Comparison of ENCODE assay signal across 21 cellular contexts in the genomic region with DNA sequence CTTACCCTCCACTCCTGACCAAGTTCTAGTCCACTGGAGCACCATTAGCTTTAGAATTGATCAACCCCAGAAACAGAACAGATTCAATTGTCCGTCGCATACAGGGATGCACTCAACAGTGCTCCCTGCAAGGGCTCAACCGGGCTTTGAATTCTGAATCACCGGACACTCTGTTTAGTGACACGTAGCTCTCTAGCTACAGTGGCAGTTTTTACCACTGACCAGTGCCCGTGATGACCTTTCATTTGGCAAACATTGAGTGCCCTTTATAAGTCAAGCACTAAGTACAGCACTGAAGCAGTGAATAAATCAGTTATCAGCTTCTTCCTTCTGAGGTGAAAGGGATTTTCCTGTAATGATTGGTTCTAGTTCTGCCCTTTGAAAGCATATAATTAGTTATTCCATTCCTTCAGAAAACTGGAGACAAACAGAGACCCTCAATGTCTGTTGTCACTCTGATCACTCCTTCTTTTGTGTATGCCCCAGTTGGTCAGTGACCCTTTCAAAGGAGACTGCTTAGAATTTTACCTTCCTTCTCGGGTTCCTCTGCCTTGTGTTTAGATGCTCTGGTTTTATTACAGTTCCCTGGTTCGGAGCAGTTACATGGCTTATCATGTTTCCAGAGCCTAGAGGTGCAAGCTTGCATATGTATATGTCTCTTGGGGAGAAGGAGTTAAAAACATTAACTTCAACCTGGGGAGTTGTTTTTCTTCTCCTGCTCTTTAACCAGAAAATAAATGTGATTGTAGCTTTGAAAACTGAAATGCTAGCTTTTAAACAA.
DNase-seq lines count a peak whose midpoint lies in the region; ATAC-seq and TF ChIP-seq lines count a peak whose summit lies in the region.
"Had no signal": no experiment of that assay in that cellular context is flagged by ENCODE, and none has a peak within 500 bp of the region (broad histone marks: within the 10 kb centered on the region; RNA-seq: fewer than 3 reads in every experiment).

No MANE protein-coding gene starts in this region.

- H3K27ac Mint-ChIP-seq in nephron progenitor cell = peak overlapping the region; percentile 91
- H3K27ac Mint-ChIP-seq: CD8-positive, alpha-beta T cell had no signal

- H3K4me1 ChIP-seq in HUES48 (ENCODE audit: control insufficient read depth, insufficient read depth, low read length) = 0 out of 2 replicates have a peak, but pooled peaks cover 5% of the 10 kb centered on the region
- peaks cover 10% of the 10 kb centered on the region for H3K4me1 ChIP-seq in vagina
- H3K4me1 ChIP-seq: A549, Caco-2 had no signal

- H3K4me3 Mint-ChIP-seq in nephron progenitor cell = peak overlapping the region; percentile 10
- H3K4me3 Mint-ChIP-seq: CD8-positive, alpha-beta T cell had no signal

- intact Hi-C loops in vagina (cut with DNase I) = no loop called here

- TF ChIP-seq CTCF in nephron progenitor cell (IDR thresholded peaks at IDR 0.05) = no peak
- TF ChIP-seq CTCF in vagina (IDR thresholded peaks at IDR 0.05) = no peak

- H3K9ac ChIP-seq in HUES48 (ENCODE audit: low read depth, low read length) = no peak overlapping the region

- no peaks in the 10 kb centered on the region for H3K9me3 ChIP-seq in HUES48 (ENCODE audit: control insufficient read depth, insufficient read depth, low read length)
- no peaks in the 10 kb centered on the region for H3K9me3 ChIP-seq in vagina
- H3K9me3 ChIP-seq: Caco-2 had no signal

- H3K36me3 ChIP-seq in HUES48 (ENCODE audit: control insufficient read depth, insufficient read depth, low read length) (no peaks in the 10 kb centered on the region), vagina (no peaks in the 10 kb centered on the region)

- no peaks in the 10 kb centered on the region for H3K9me3 Mint-ChIP-seq in nephron progenitor cell
- H3K9me3 Mint-ChIP-seq: CD8-positive, alpha-beta T cell had no signal

- H3K4me1 Mint-ChIP-seq in nephron progenitor cell = peaks cover 51% of the 10 kb centered on the region

- H3K36me3 Mint-ChIP-seq in nephron progenitor cell (ENCODE audit: low read depth) = no peaks in the 10 kb centered on the region
- H3K36me3 Mint-ChIP-seq: CD8-positive, alpha-beta T cell had no signal

- no peak for TF ChIP-seq POLR2A in vagina (IDR thresholded peaks at IDR 0.05)

- H3K4me3 ChIP-seq in HUES48 (ENCODE audit: low read depth, low read length) (no peak overlapping the region), vagina (no peak overlapping the region)
- H3K4me3 ChIP-seq: A549, K562 had no signal

- no peak for DNase-seq in caudate nucleus (lab: John Stamatoyannopoulos, UW)
- DNase-seq in nephron progenitor cell = no peak
- DNase-seq in vagina (ENCODE audit: extremely low spot score in 2 of 2) = no peak
- DNase-seq in NCI-H187 (lab: John Stamatoyannopoulos, UW) = no peak
- no peak for DNase-seq in HCEC 1CT
- DNase-seq: Caco-2; CD8-positive, alpha-beta T cell; MV-4-11; NCI-H1105; NCI-H1436 treated with DMSO at 0.1 percent for 48 hours; NCI-H1930; NCI-H2107; NCI-H446 treated with DMSO at 0.1 percent for 48 hours; NCI-H526 treated with DMSO at 0.1 percent for 48 hours; SHP77 treated with DMSO at 0.1 percent for 48 hours had no signal

- no peak for ATAC-seq in GM19351 (IDR thresholded peaks at IDR 0.05; ENCODE audit: unreplicated experiment)
- ATAC-seq: A549; CD8-positive, alpha-beta T cell; K562; Panc1 had no signal

- H3K27ac ChIP-seq in HUES48 (ENCODE audit: low read depth, low read length) (peak overlapping the region; percentile 25), caudate nucleus (ENCODE audit: low read depth, low read length) (peak overlapping the region; percentile 39), vagina (peak overlapping the region; percentile 39)
- H3K27ac ChIP-seq: A549, C4-2B had no signal

- no peaks in the 10 kb centered on the region for H3K27me3 ChIP-seq in HUES48 (ENCODE audit: control insufficient read depth, insufficient read depth, low read length)
- no peaks in the 10 kb centered on the region for H3K27me3 ChIP-seq in vagina

- H3K27me3 Mint-ChIP-seq in nephron progenitor cell (ENCODE audit: low read depth, poor library complexity) = no peaks in the 10 kb centered on the region
